In genomic region chr16:57649443-57649751, GRCh38 we compare ENCODE assay signal across 19 cellular contexts. TPM values are rescaled to one million over a fixed set of nuclear protein-coding genes. Genes with fewer than 3 reads are reported as not detected.
DNase-seq lines count a peak whose midpoint lies in the region; ATAC-seq, FAIRE-seq and TF ChIP-seq lines count a peak whose summit lies in the region.
"Had no signal": no experiment of that assay in that cellular context is flagged by ENCODE, and none has a peak within 500 bp of the region (broad histone marks: within the 10 kb centered on the region; RNA-seq: fewer than 3 reads in every experiment).

No MANE protein-coding gene starts in this region.

- no peak for FAIRE-seq in K562 (lab: Jason Lieb, UNC)
- FAIRE-seq: colon, islet of Langerhans had no signal

- peaks cover 16% of the 10 kb centered on the region for H3K27me3 Mint-ChIP-seq in GM23338 (ENCODE audit: insufficient read depth, low read depth, poor library complexity)
- H3K27me3 Mint-ChIP-seq: activated T-cell treated with anti-CD3 and anti-CD28 coated beads, Interleukin-2, amount 50 U/mL, for 24 hours had no signal

- TF ChIP-seq POLR2A in K562 (conservative IDR thresholded peaks at IDR 0.05), result no peak
- TF ChIP-seq POLR2A in spleen (IDR thresholded peaks at IDR 0.05), result no peak

- H3K36me3 ChIP-seq in GM23338 (ENCODE audit: insufficient read depth), result no peaks in the 10 kb centered on the region
- H3K36me3 ChIP-seq in K562 (ENCODE audit: control insufficient read depth, insufficient read depth, low read length), result no peaks in the 10 kb centered on the region
- H3K36me3 ChIP-seq in spleen, result no peaks in the 10 kb centered on the region
- no peaks in the 10 kb centered on the region for H3K36me3 ChIP-seq in hepatocyte (replicated peaks; ENCODE audit: insufficient read depth, low read depth)
- H3K36me3 ChIP-seq: uterus had no signal

- H2AFZ ChIP-seq in GM23338, result peak overlapping the region; percentile 75; the same call in 1 of the 2 replicates
- H2AFZ ChIP-seq in K562 (ENCODE audit: low read depth, low read length), result no peak overlapping the region
- no peak overlapping the region for H2AFZ ChIP-seq in hepatocyte

- H4K20me1 ChIP-seq in GM23338 (replicated peaks; ENCODE audit: insufficient read depth) (no peaks in the 10 kb centered on the region), K562 (replicated peaks; ENCODE audit: control insufficient read depth, insufficient read depth, low read length) (peaks cover 7% of the 10 kb centered on the region; the same call in 1 of the 2 replicates), hepatocyte (ENCODE audit: insufficient read depth, poor library complexity, severe bottlenecking) (no peaks in the 10 kb centered on the region)

- H3K9me3 ChIP-seq in right cardiac atrium (ENCODE audit: control insufficient read depth, low read length) (no peaks in the 10 kb centered on the region), K562 (replicated peaks; ENCODE audit: control insufficient read depth, insufficient read depth, low read depth, low read length) (peaks cover 3% of the 10 kb centered on the region), spleen (no peaks in the 10 kb centered on the region), hepatocyte (ENCODE audit: low read depth) (no peaks in the 10 kb centered on the region)
- H3K9me3 ChIP-seq: Caco-2, left lung, stomach, thyroid gland, uterus had no signal

- no peaks in the 10 kb centered on the region for H3K36me3 Mint-ChIP-seq in GM23338 (ENCODE audit: low read depth)

- H3K4me2 ChIP-seq in GM23338 (no peak overlapping the region), K562 (ENCODE audit: insufficient read depth, low read length) (no peak overlapping the region), hepatocyte (no peak overlapping the region)
- H3K4me2 ChIP-seq: smooth muscle cell had no signal

- no peak for TF ChIP-seq RAD21 in K562 (CRISPR knock-in tag; conservative IDR thresholded peaks at IDR 0.05 in 1 of 2, IDR thresholded peaks at IDR 0.05 in 1 of 2)

- POLR2A ChIA-PET in K562 (lab: Yijun Ruan, JAX), result interaction anchor here (0.7 kb wide), 1 partner anchor 66 kb away, joined by 3 read pairs; no protein-coding TSS in a partner anchor

- BruUV-seq in K562 (replicated peaks; lab: Mats Ljungman, UMichigan), result no TSS peak

- H3F3A ChIP-seq in GM23338 (replicated peaks; ENCODE audit: low read depth), result no peaks in the 10 kb centered on the region

- DNase-seq in Right ventricle myocardium inferior (ENCODE audit: missing footprints), result peak; percentile 16
- DNase-seq in right cardiac atrium, result no peak
- DNase-seq in GM23338 (ENCODE audit: low spot score), result no peak
- no peak for DNase-seq in K562 (ENCODE audit: extremely low read depth in 1 of 4, low spot score in 3 of 4)
- peak; percentile 70 for DNase-seq in spleen
- no peak for DNase-seq in stimulated activated CD4-positive, alpha-beta T cell treated with anti-CD3 and anti-CD28 coated beads, Interleukin-2, amount 100 ng/mL, for 48 hours
- no peak for DNase-seq in NCI-H69 (lab: John Stamatoyannopoulos, UW)
- no peak for DNase-seq in hepatocyte (ENCODE audit: low spot score)

- H3K9me2 ChIP-seq in GM23338 (ENCODE audit: insufficient read depth), result no peaks in the 10 kb centered on the region
- H3K9me2 ChIP-seq in hepatocyte (replicated peaks; ENCODE audit: insufficient read depth), result no peaks in the 10 kb centered on the region

- ATAC-seq in Right ventricle myocardium inferior (no peak), right cardiac atrium (no peak), GM23338 (no peak), K562 (no peak)

- H3K27me3 ChIP-seq in right cardiac atrium (ENCODE audit: control insufficient read depth, insufficient read depth) (no peaks in the 10 kb centered on the region), GM23338 (ENCODE audit: insufficient read depth) (no peaks in the 10 kb centered on the region), K562 (ENCODE audit: control insufficient read depth in 2 of 2, insufficient read depth in 2 of 2, low read length in 2 of 2) (peaks cover 0 to 4% of the 10 kb centered on the region in 2 experiments; a peak in 2 of 5 replicates), spleen (replicated peaks in 1 of 7) (peaks cover 0 to 19% (median 0%) of the 10 kb centered on the region in 7 donors), hepatocyte (no peaks in the 10 kb centered on the region)
- H3K27me3 ChIP-seq: thyroid gland, uterus had no signal

- no peaks in the 10 kb centered on the region for H3K9me3 Mint-ChIP-seq in GM23338
- H3K9me3 Mint-ChIP-seq: activated T-cell treated with anti-CD3 and anti-CD28 coated beads, Interleukin-2, amount 50 U/mL, for 24 hours; T-helper 2 cell treated with Interferon-gamma antibody and Interleukin-4, amounts not matched to agents 5 μg/mL and 100 μg/mL, for 36 hours had no signal

- WGBS in right cardiac atrium, result 82% methylated on average over 6 of the region's 6 CpGs
- WGBS in K562 (ENCODE audit: insufficient coverage, low coverage, missing lambda C conversion rate), result 9% methylated on average over 5 of the region's 6 CpGs
- 62 to 94% (median 81%) methylated on average over 3 to 6 of the region's 6 CpGs for WGBS in spleen, 5 donors
- 80% methylated on average over 6 of the region's 6 CpGs for WGBS in hepatocyte (ENCODE audit: low lambda C conversion rate, missing lambda C conversion rate)

- no peak for TF ChIP-seq EP300 in K562 (IDR thresholded peaks at IDR 0.05; ENCODE audit: low read length)

- no peaks in the 10 kb centered on the region for H3K79me2 ChIP-seq in GM23338 (replicated peaks; ENCODE audit: insufficient read depth)
- H3K79me2 ChIP-seq in K562 (ENCODE audit: control insufficient read depth, insufficient read depth, low read length), result no peaks in the 10 kb centered on the region
- peaks cover 5% of the 10 kb centered on the region for H3K79me2 ChIP-seq in hepatocyte

- H3K9me1 ChIP-seq in K562 (ENCODE audit: control insufficient read depth, insufficient read depth, low read length), result no peaks in the 10 kb centered on the region

- H3K4me1 ChIP-seq in right cardiac atrium (ENCODE audit: control insufficient read depth, insufficient read depth, low read length), result peaks cover 6% of the 10 kb centered on the region
- H3K4me1 ChIP-seq in GM23338 (ENCODE audit: insufficient read depth), result no peaks in the 10 kb centered on the region
- peaks cover 0 to 17% of the 10 kb centered on the region in 2 experiments; a peak in 2 of 5 replicates for H3K4me1 ChIP-seq in K562 (replicated peaks in 1 of 2; ENCODE audit: control insufficient read depth in 2 of 2, insufficient read depth in 2 of 2, low read length in 2 of 2)
- peaks cover 11 to 86% (median 31%) of the 10 kb centered on the region in 6 donors for H3K4me1 ChIP-seq in spleen
- no peaks in the 10 kb centered on the region for H3K4me1 ChIP-seq in hepatocyte (ENCODE audit: insufficient read depth)
- H3K4me1 ChIP-seq: uterus had no signal

- no peak overlapping the region for H3K27ac Mint-ChIP-seq in GM23338
- H3K27ac Mint-ChIP-seq: T-helper 2 cell treated with Interferon-gamma antibody and Interleukin-4, amounts not matched to agents 5 μg/mL and 100 μg/mL, for 36 hours had no signal

- in situ Hi-C loops in K562 (cut with MboI), result loop anchor here (5.0 kb wide), 1 partner anchor 62 kb away; no protein-coding TSS in a partner anchor

- no peak overlapping the region for H3K4me3 Mint-ChIP-seq in GM23338
- H3K4me3 Mint-ChIP-seq: activated T-cell treated with anti-CD3 and anti-CD28 coated beads, Interleukin-2, amount 50 U/mL, for 24 hours; T-helper 2 cell treated with Interferon-gamma antibody and Interleukin-4, amounts not matched to agents 5 μg/mL and 100 μg/mL, for 36 hours had no signal

- H3K4me3 ChIP-seq in right cardiac atrium (ENCODE audit: low read length) (no peak overlapping the region), GM23338 (no peak overlapping the region), K562 (no peak overlapping the region), spleen (no peak overlapping the region), hepatocyte (no peak overlapping the region)
- H3K4me3 ChIP-seq: left lung, smooth muscle cell, stomach, thyroid gland, uterus had no signal

- intact Hi-C loops in Right ventricle myocardium inferior (cut with DNase I), result loop anchor here (1.0 to 2.0 kb wide), 2 partner anchors 49 to 58 kb away; no protein-coding TSS in a partner anchor
- intact Hi-C loops in right cardiac atrium (cut with DNase I), result loop anchor here (2.0 to 5.0 kb wide), 4 partner anchors 42 to 57 kb away; no protein-coding TSS in a partner anchor
- intact Hi-C loops in K562 (cut with micrococcal nuclease), result loop anchor here (1.0 to 10.0 kb wide), 7 partner anchors 49 to 347 kb away; partner anchors contain the start of gene KATNB1
- intact Hi-C loops in spleen (cut with DNase I; ENCODE audit: low total_unique reads), result loop anchor here (5.0 kb wide), 2 partner anchors 57 to 72 kb away; no protein-coding TSS in a partner anchor

- H3K9ac ChIP-seq in K562 (ENCODE audit: insufficient read depth in 1 of 2, low read depth in 2 of 2, low read length in 2 of 2), result no peak overlapping the region

- TF ChIP-seq CTCF in GM23338 (conservative IDR thresholded peaks at IDR 0.05; ENCODE audit: low read depth in 2 of 2) (no peak), K562 (IDR thresholded peaks at IDR 0.05 in 2 of 3, conservative IDR thresholded peaks at IDR 0.05 in 1 of 3; ENCODE audit: insufficient read depth in 2 of 3, low read depth in 1 of 3, low read length in 3 of 3) (no peak), spleen (IDR thresholded peaks at IDR 0.05 in 8 of 11, conservative IDR thresholded peaks at IDR 0.05 in 3 of 11) (peak in 1 of 11 experiments; percentile 55), hepatocyte (IDR thresholded peaks at IDR 0.05; ENCODE audit: poor library complexity) (no peak)

- H3K4me1 Mint-ChIP-seq in GM23338, result no peaks in the 10 kb centered on the region

- CTCF ChIA-PET in K562 (lab: Yijun Ruan, JAX; ENCODE audit: low intra/inter-chr PET ratio), result interaction anchor here (0.6 to 4.4 kb wide), 14 partner anchors 22 to 214 kb away, joined by 3 to 65 read pairs (median 4); partner anchors contain the start of gene KATNB1

- H3K27ac ChIP-seq in right cardiac atrium (ENCODE audit: low read length) (no peak overlapping the region), GM23338 (ENCODE audit: low read depth) (no peak overlapping the region), K562 (ENCODE audit: extremely low read depth, low read depth, low read length) (no peak overlapping the region), spleen (peak overlapping the region in 3 of 8 donors; percentile 56 to 83 (median 71)), hepatocyte (no peak overlapping the region)

RNA-seq across cellular contexts. Expression of gene ADGRG3, which starts 18.7 kb away (rescaled TPM):
- 0.87 TPM for total RNA-seq in Right ventricle myocardium inferior
- total RNA-seq in right cardiac atrium, result under 1 TPM; 0.11 to 0.66 (median 0.19) TPM
- 0.11 TPM for polyA plus RNA-seq in right cardiac atrium
- total RNA-seq in GM23338 (2014; rRNA removed; shearing (Covaris generic)), result not detected in 2 replicates
- not detected in 2 replicates for polyA plus RNA-seq in GM23338 (2016; fragmentation: Nextera tagmentation; extraction: Ambion mirVana)
- total RNA-seq in K562 (2011; cell fraction: chromatin; rRNA removed; ENCODE audit: low replicate concordance), result 0.40 and 1.00 TPM in 2 replicates
- total RNA-seq in K562 (2011; cell fraction: nucleolus; rRNA removed), result 0.17 and 0.66 TPM in 2 replicates
- 0.29 TPM in 1 of 2 replicates, not detected in the other for total RNA-seq in K562 (2011; cell fraction: nucleoplasm; rRNA removed)
- total RNA-seq in K562 (2014; rRNA removed), result not detected in 2 replicates
- total RNA-seq in K562 (2014; rRNA removed; fragmentation: Illumina TruSeq; extraction: Trizol), result 0.16 TPM in 1 of 2 replicates, not detected in the other
- 0.08 TPM in 1 of 2 replicates, not detected in the other for total RNA-seq in K562 (2015; rRNA removed; fragmentation: Illumina TruSeq; extraction: Trizol)
- 0.09 and 0.16 TPM in 2 replicates for total RNA-seq in K562 (2021)
- 0.13 and 0.18 TPM in 2 replicates for polyA plus RNA-seq in K562 (2011; rRNA removed)
- polyA plus RNA-seq in K562 (2011; cell fraction: cytosol; rRNA removed), result 0.09 and 0.18 TPM in 2 replicates
- 0.51 and 0.59 TPM in 2 replicates for polyA plus RNA-seq in K562 (2011; cell fraction: nucleus; rRNA removed)
- 0.03 and 2.0 TPM in 2 replicates for polyA plus RNA-seq in K562 (2012)
- 0.09 and 0.10 TPM in 2 replicates for polyA plus RNA-seq in K562 (2014; fragmentation: Illumina TruSeq; extraction: Trizol)
- under 1 TPM; 0.10 to 0.30 TPM for polyA plus RNA-seq in K562 (2014; fragmentation: Nextera tagmentation; extraction: Ambion mirVana)
- 0.24 and 0.52 TPM in 2 replicates for polyA plus RNA-seq in K562 (2014; rRNA removed)
- 0.21 TPM in 1 of 2 replicates, not detected in the other for polyA minus RNA-seq in K562 (2011; rRNA and poly(A)+ RNA removed)
- polyA minus RNA-seq in K562 (2011; cell fraction: cytosol; rRNA and poly(A)+ RNA removed), result not detected in 2 replicates
- 0.27 TPM in 1 of 2 replicates, not detected in the other for polyA minus RNA-seq in K562 (2011; cell fraction: nucleus; rRNA and poly(A)+ RNA removed)
- 100 to 1,000 TPM in 2 of 7 donors, 10 to 100 TPM in 5; 16.6 to 116 (median 34.2) TPM for total RNA-seq in spleen
- 10 to 100 TPM in 1 of 3 donors, 1 to 10 TPM in 2; 2.5 to 15.3 (median 8.5) TPM for polyA plus RNA-seq in spleen
- total RNA-seq in hepatocyte, result 0.20 TPM in 1 of 2 replicates, not detected in the other
- not detected in 2 replicates for polyA plus RNA-seq in hepatocyte
- polyA plus RNA-seq: BJ, smooth muscle cell had no signal

RNA-seq across cellular contexts. Expression of gene ADGRG1, which starts 21.0 kb away (rescaled TPM):
- total RNA-seq in Right ventricle myocardium inferior (23.1 TPM), right cardiac atrium (10 to 100 TPM; 10.2 to 24.1 (median 17.4) TPM), K562 (2014; rRNA removed) (not detected in 2 replicates), K562 (2014; rRNA removed; fragmentation: Illumina TruSeq; extraction: Trizol) (not detected in 2 replicates), K562 (2015; rRNA removed; fragmentation: Illumina TruSeq; extraction: Trizol) (not detected in 2 replicates), K562 (2021) (0.31 TPM in 1 of 2 replicates, not detected in the other), spleen (10 to 100 TPM in 4 of 7 donors, 1 to 10 TPM in 3; 6.9 to 23.7 (median 10.5) TPM), hepatocyte (29.6 and 45.9 TPM in 2 replicates)
- polyA plus RNA-seq in right cardiac atrium (15.0 TPM), GM23338 (2016; fragmentation: Nextera tagmentation; extraction: Ambion mirVana) (0.09 and 0.47 TPM in 2 replicates), K562 (2011; rRNA removed) (0.04 and 0.57 TPM in 2 replicates), K562 (2014; fragmentation: Illumina TruSeq; extraction: Trizol) (0.16 and 0.29 TPM in 2 replicates), K562 (2014; fragmentation: Nextera tagmentation; extraction: Ambion mirVana) (not detected), K562 (2014; rRNA removed) (0.34 TPM in 1 of 2 replicates, not detected in the other), spleen (1 to 10 TPM; 1.0 to 2.7 (median 1.2) TPM), hepatocyte (58.0 and 61.1 TPM in 2 replicates)
- 0.12 and 0.14 TPM in 2 replicates for total RNA-seq in GM23338 (2014; rRNA removed; shearing (Covaris generic))
- 0.81 and 1.3 TPM in 2 replicates for total RNA-seq in K562 (2011; cell fraction: chromatin; rRNA removed; ENCODE audit: low replicate concordance)
- total RNA-seq in K562 (2011; cell fraction: nucleolus; rRNA removed), result 0.79 and 1.0 TPM in 2 replicates
- total RNA-seq in K562 (2011; cell fraction: nucleoplasm; rRNA removed), result 0.81 and 2.1 TPM in 2 replicates
- polyA plus RNA-seq in K562 (2011; cell fraction: cytosol; rRNA removed), result 0.12 and 0.15 TPM in 2 replicates
- 0.70 and 0.81 TPM in 2 replicates for polyA plus RNA-seq in K562 (2011; cell fraction: nucleus; rRNA removed)
- polyA plus RNA-seq in K562 (2012), result 0.39 and 0.44 TPM in 2 replicates
- polyA minus RNA-seq in K562 (2011; rRNA and poly(A)+ RNA removed), result 0.18 TPM in 2 replicates
- polyA minus RNA-seq in K562 (2011; cell fraction: cytosol; rRNA and poly(A)+ RNA removed), result not detected in 2 replicates
- polyA minus RNA-seq in K562 (2011; cell fraction: nucleus; rRNA and poly(A)+ RNA removed), result 0.33 TPM in 1 of 2 replicates, not detected in the other

RNA-seq across cellular contexts. Expression of gene DRC7, which starts 45.2 kb away (rescaled TPM):
- not detected for total RNA-seq in Right ventricle myocardium inferior
- not detected for total RNA-seq in right cardiac atrium
- polyA plus RNA-seq in right cardiac atrium, result not detected
- total RNA-seq in GM23338 (2014; rRNA removed; shearing (Covaris generic)), result not detected in 2 replicates
- not detected in 2 replicates for polyA plus RNA-seq in GM23338 (2016; fragmentation: Nextera tagmentation; extraction: Ambion mirVana)
- 0.90 and 1.9 TPM in 2 replicates for total RNA-seq in K562 (2011; cell fraction: chromatin; rRNA removed; ENCODE audit: low replicate concordance)
- not detected in 2 replicates for total RNA-seq in K562 (2011; cell fraction: nucleolus; rRNA removed)
- 0.15 TPM in 1 of 2 replicates, not detected in the other for total RNA-seq in K562 (2011; cell fraction: nucleoplasm; rRNA removed)
- 0.09 TPM in 1 of 2 replicates, not detected in the other for total RNA-seq in K562 (2014; rRNA removed)
- 0.04 TPM in 1 of 2 replicates, not detected in the other for total RNA-seq in K562 (2014; rRNA removed; fragmentation: Illumina TruSeq; extraction: Trizol)
- total RNA-seq in K562 (2015; rRNA removed; fragmentation: Illumina TruSeq; extraction: Trizol), result 0.19 and 0.33 TPM in 2 replicates
- 0.22 and 0.24 TPM in 2 replicates for total RNA-seq in K562 (2021)
- polyA plus RNA-seq in K562 (2011; rRNA removed), result 0.13 and 0.53 TPM in 2 replicates
- 0.07 and 0.40 TPM in 2 replicates for polyA plus RNA-seq in K562 (2011; cell fraction: cytosol; rRNA removed)
- polyA plus RNA-seq in K562 (2011; cell fraction: nucleus; rRNA removed), result 0.65 and 1.0 TPM in 2 replicates
- polyA plus RNA-seq in K562 (2012), result 0.51 and 1.4 TPM in 2 replicates
- 0.12 and 0.29 TPM in 2 replicates for polyA plus RNA-seq in K562 (2014; fragmentation: Illumina TruSeq; extraction: Trizol)
- not detected for polyA plus RNA-seq in K562 (2014; fragmentation: Nextera tagmentation; extraction: Ambion mirVana)
- polyA plus RNA-seq in K562 (2014; rRNA removed), result not detected in 2 replicates
- polyA minus RNA-seq in K562 (2011; rRNA and poly(A)+ RNA removed), result 0.35 and 0.69 TPM in 2 replicates
- not detected in 2 replicates for polyA minus RNA-seq in K562 (2011; cell fraction: cytosol; rRNA and poly(A)+ RNA removed)
- 0.27 and 0.67 TPM in 2 replicates for polyA minus RNA-seq in K562 (2011; cell fraction: nucleus; rRNA and poly(A)+ RNA removed)
- 1 to 10 TPM in 1 of 7 donors, under 1 TPM in 2, not detected in 4; 0.20 to 2.1 (median 0.60) TPM for total RNA-seq in spleen
- polyA plus RNA-seq in spleen, result under 1 TPM; 0.03 to 0.11 (median 0.06) TPM
- total RNA-seq in hepatocyte, result 0.27 TPM in 1 of 2 replicates, not detected in the other
- 0.93 TPM in 1 of 2 replicates, not detected in the other for polyA plus RNA-seq in hepatocyte
- total RNA-seq: stomach had no signal
- polyA plus RNA-seq: BJ, smooth muscle cell, stomach had no signal

Comparison
In these comparisons a context has a peak if more than half of its experiments do, and no peak if none do; other contexts are left out.
1. DNase-seq: peak in Right ventricle myocardium inferior (single experiment) and spleen (single experiment); none in right cardiac atrium (0 of 3), GM23338 (single experiment), K562 (0 of 4), stimulated activated CD4-positive, alpha-beta T cell treated with anti-CD3 and anti-CD28 coated beads, Interleukin-2, amount 100 ng/mL, for 48 hours (0 of 2), NCI-H69 (single experiment) and hepatocyte (single experiment).